ENCODE assay signal across 9 cellular contexts in the genomic region with DNA sequence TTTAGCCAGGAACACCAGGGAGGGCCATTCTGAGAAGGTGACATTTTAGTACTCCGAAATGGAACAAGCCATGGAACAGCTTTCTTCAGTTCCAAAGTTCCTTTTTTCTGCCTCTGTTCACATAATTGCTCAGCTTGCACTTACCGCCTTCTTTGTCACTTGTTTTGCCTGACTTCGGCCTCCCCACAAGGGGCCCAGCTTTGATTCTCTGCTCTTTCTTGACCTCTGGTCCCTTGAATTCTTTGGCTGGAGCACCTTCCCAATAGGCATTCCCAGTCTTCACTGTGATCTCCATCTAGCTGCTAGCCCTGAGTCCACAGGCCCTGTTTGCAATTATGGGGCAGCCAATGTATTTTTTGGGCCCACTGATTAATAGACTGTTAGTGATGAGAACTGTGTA. TPM values are rescaled to one million over a fixed set of nuclear protein-coding genes. Genes with fewer than 3 reads are reported as not detected.
"Had no signal": no experiment of that assay in that cellular context is flagged by ENCODE, and none has a peak within 500 bp of the region (broad histone marks: within the 10 kb centered on the region; RNA-seq: fewer than 3 reads in every experiment).

No MANE protein-coding gene starts in this region.

- H3K27ac Mint-ChIP-seq: GM23338, HFFc6 had no signal

- H3K4me3 ChIP-seq: GM23338 had no signal

- DNase-seq: H9, HFFc6, KBM-7 had no signal

- H2AFZ ChIP-seq: GM23338 had no signal

- H3K9ac ChIP-seq: KMS-11 had no signal

- H3K4me2 ChIP-seq: GM23338, KMS-11 had no signal

- H3K4me3 Mint-ChIP-seq: GM23338, H9, HFFc6 had no signal

- ATAC-seq: GM23338, HCT116, HepG2 had no signal

- H3K27ac ChIP-seq: HL-60, KMS-11 had no signal

- H3K9me3 Mint-ChIP-seq: GM23338, H9, HFFc6 had no signal

RNA-seq across cellular contexts. Expression of gene SLC7A14, which starts 51.4 kb away (rescaled TPM):
- total RNA-seq: HepG2, HT1080 had no signal
- polyA plus RNA-seq: HepG2 had no signal
